Comparison of ENCODE assay signal across 21 cellular contexts in the genomic region with DNA sequence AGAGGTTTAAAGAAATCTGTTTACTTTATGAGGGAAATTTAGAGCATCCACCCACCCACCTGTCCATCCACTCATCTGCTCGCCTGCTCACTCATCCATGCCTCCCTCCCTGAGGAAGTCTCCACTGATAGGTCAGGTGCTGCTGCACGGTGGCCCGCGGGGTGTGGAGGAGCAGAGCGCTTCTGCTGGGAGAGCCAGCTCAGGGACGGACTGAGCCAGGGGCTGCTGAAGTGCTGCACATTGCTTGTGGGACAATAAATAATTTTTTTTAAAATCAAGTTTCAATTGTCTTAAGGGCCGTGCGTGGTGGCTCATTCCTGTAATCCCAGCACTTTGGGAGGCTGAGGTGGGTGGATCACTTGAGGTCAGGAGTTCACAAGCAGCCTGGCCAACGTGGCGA.
"Had no signal": no experiment of that assay in that cellular context is flagged by ENCODE, and none has a peak within 500 bp of the region (broad histone marks: within the 10 kb centered on the region; RNA-seq: fewer than 3 reads in every experiment).

No MANE protein-coding gene starts in this region.

- H3K27ac Mint-ChIP-seq: activated CD4-positive, alpha-beta memory T cell treated with anti-CD3 and anti-CD28 coated beads for 36 hours; stimulated activated memory B cell treated with anti-CD40 and anti-IgM and Interleukin-4, amounts not matched to agents 10 μg/mL and 1 μg/mL and 100 μg/mL, for 72 hours; T-cell had no signal

- H3K9me3 Mint-ChIP-seq: activated B cell treated with CpG ODN at 0.5 μM for 24 hours; activated CD4-positive, alpha-beta memory T cell treated with anti-CD3 and anti-CD28 coated beads for 36 hours; activated naive CD4-positive, alpha-beta T cell treated with anti-CD3 and anti-CD28 coated beads, Interleukin-2, amount 50 U/mL, for 72 hours; naive thymus-derived CD4-positive, alpha-beta T cell; stimulated activated memory B cell treated with anti-CD40 and anti-IgM and Interleukin-4, amounts not matched to agents 10 μg/mL and 1 μg/mL and 100 μg/mL, for 72 hours; T-cell had no signal

- DNase-seq: activated B cell treated with CpG ODN at 0.5 μM for 24 hours; activated CD4-positive, alpha-beta memory T cell treated with anti-CD3 and anti-CD28 coated beads for 36 hours; activated CD4-positive, alpha-beta T cell treated with anti-CD3 and anti-CD28 coated beads for 4 hours; activated gamma-delta T cell treated with Interleukin-2 at 50 U/mL for 16 hours; adrenal gland; cortex of kidney; effector CD4-positive, alpha-beta T cell; gastrocnemius medialis; kidney glomerular epithelial cell; mesendoderm; naive thymus-derived CD4-positive, alpha-beta T cell; pancreas; right lobe of liver; small intestine; stimulated activated CD4-positive, alpha-beta T cell treated with anti-CD3 and anti-CD28 coated beads, Interleukin-4, amount 100 ng/mL, for 24 hours; T-cell; T-helper 9 cell had no signal

- H3K27ac ChIP-seq: adrenal gland, breast epithelium, gastrocnemius medialis, pancreas, right lobe of liver, thoracic aorta had no signal

- H3K36me3 ChIP-seq: adrenal gland, breast epithelium, pancreas had no signal

- H3K27me3 Mint-ChIP-seq: activated B cell treated with CpG ODN at 0.5 μM for 24 hours; activated CD4-positive, alpha-beta memory T cell treated with anti-CD3 and anti-CD28 coated beads for 36 hours; naive thymus-derived CD4-positive, alpha-beta T cell; stimulated activated memory B cell treated with anti-CD40 and anti-IgM and Interleukin-4, amounts not matched to agents 10 μg/mL and 1 μg/mL and 100 μg/mL, for 72 hours; T-cell had no signal

- H3K4me1 ChIP-seq: adrenal gland, breast epithelium, gastrocnemius medialis, pancreas, right lobe of liver had no signal

- H3K4me3 Mint-ChIP-seq: activated B cell treated with CpG ODN at 0.5 μM for 24 hours; activated CD4-positive, alpha-beta memory T cell treated with anti-CD3 and anti-CD28 coated beads for 36 hours; naive thymus-derived CD4-positive, alpha-beta T cell; stimulated activated memory B cell treated with anti-CD40 and anti-IgM and Interleukin-4, amounts not matched to agents 10 μg/mL and 1 μg/mL and 100 μg/mL, for 72 hours; T-cell had no signal

- H3K27me3 ChIP-seq: adrenal gland, breast epithelium, gastrocnemius medialis, pancreas, right lobe of liver had no signal

- H3K9me3 ChIP-seq: adrenal gland, breast epithelium, gastrocnemius medialis, pancreas, right lobe of liver, thoracic aorta had no signal

- H3K4me3 ChIP-seq: adrenal gland, breast epithelium, gastrocnemius medialis, pancreas, right lobe of liver, thoracic aorta had no signal
